ENCODE assay signal across 31 cellular contexts in genomic region chr5:73729329-73729728, GRCh38.
DNase-seq lines count a peak whose midpoint lies in the region; ATAC-seq and TF ChIP-seq lines count a peak whose summit lies in the region.
"Had no signal": no experiment of that assay in that cellular context is flagged by ENCODE, and none has a peak within 500 bp of the region (broad histone marks: within the 10 kb centered on the region; RNA-seq: fewer than 3 reads in every experiment).

No MANE protein-coding gene starts in this region.

- H3K27ac ChIP-seq in body of pancreas (peak overlapping the region; percentile 65 to 82 (median 80)), thyroid gland (peak overlapping the region; percentile 48 to 84 (median 68)), GM23248 (no peak overlapping the region), neural progenitor cell (no peak overlapping the region)
- H3K27ac ChIP-seq: colonic mucosa, skin epidermis, upper lobe of right lung had no signal

- intact Hi-C loops in body of pancreas (cut with DNase I) (no loop called here), thyroid gland (cut with DNase I) (no loop called here)
- intact Hi-C loops in activated naive CD4-positive, alpha-beta T cell treated with anti-CD3 and anti-CD28 coated beads for 36 hours (cut with micrococcal nuclease), result no loop called here

- 0 out of 2 replicates have a peak, but pooled peaks cover 4% of the 10 kb centered on the region for H4K20me1 ChIP-seq in GM23248 (ENCODE audit: insufficient read depth)
- no peaks in the 10 kb centered on the region for H4K20me1 ChIP-seq in neural progenitor cell (ENCODE audit: low read depth)

- peak; percentile 9 for DNase-seq in HuH-7.5 (ENCODE audit: low spot score)
- DNase-seq in body of pancreas, result peak; percentile 22 to 37 (median 32)
- DNase-seq in iris pigment epithelial cell (ENCODE audit: low read depth), result peak; percentile 62
- no peak for DNase-seq in thyroid gland
- DNase-seq in retina, result no peak
- no peak for DNase-seq in GM23248
- no peak for DNase-seq in neural progenitor cell (ENCODE audit: low spot score)
- DNase-seq in activated naive CD4-positive, alpha-beta T cell treated with anti-CD3 and anti-CD28 coated beads for 36 hours, result no peak
- DNase-seq: activated CD4-positive, alpha-beta T cell treated with anti-CD3 and anti-CD28 coated beads for 36 hours; activated CD8-positive, alpha-beta T cell treated with anti-CD3 and anti-CD28 coated beads for 36 hours; activated naive CD4-positive, alpha-beta T cell treated with anti-CD3 and anti-CD28 coated beads, Interleukin-2, amount 50 U/mL, for 16 hours; amygdala; colonic mucosa; DMS53; effector CD4-positive, alpha-beta T cell; GDM1; H9; head of caudate nucleus; MM.1S; NCI-H1105 treated with DMSO at 0.1 percent for 48 hours; NCI-H2029 treated with DMSO at 0.1 percent for 48 hours; NCI-H2227 treated with DMSO at 0.1 percent for 48 hours; NCI-H526 treated with DMSO at 0.1 percent for 48 hours; Right ventricle myocardium superior; stimulated activated naive CD4-positive, alpha-beta T cell; upper lobe of right lung had no signal

- no peak overlapping the region for H3K9ac ChIP-seq in GM23248
- no peak overlapping the region for H3K9ac ChIP-seq in neural progenitor cell

- peak in 4 of 7 experiments; percentile 34 to 47 (median 40) for TF ChIP-seq CTCF in body of pancreas (IDR thresholded peaks at IDR 0.05)
- peak in 1 of 6 experiments; percentile 17 for TF ChIP-seq CTCF in thyroid gland (IDR thresholded peaks at IDR 0.05)
- TF ChIP-seq CTCF in neural progenitor cell (IDR thresholded peaks at IDR 0.05), result no peak

- no peaks in the 10 kb centered on the region for H3K9me3 Mint-ChIP-seq in neural progenitor cell
- H3K9me3 Mint-ChIP-seq in activated naive CD4-positive, alpha-beta T cell treated with anti-CD3 and anti-CD28 coated beads for 36 hours, result no peaks in the 10 kb centered on the region
- H3K9me3 Mint-ChIP-seq: activated CD8-positive, alpha-beta T cell treated with anti-CD3 and anti-CD28 coated beads for 36 hours; natural killer cell treated with Interleukin-12 subunit alpha and Interleukin-12 subunit beta and Interleukin-15 and Interleukin-18, amount 100 ng/mL, for 72 hours; T-helper 2 cell treated with Interferon-gamma antibody and Interleukin-4, amounts not matched to agents 5 μg/mL and 100 μg/mL, for 36 hours had no signal

- H3K9me3 ChIP-seq in body of pancreas (no peaks in the 10 kb centered on the region), thyroid gland (no peaks in the 10 kb centered on the region), GM23248 (ENCODE audit: low read depth) (no peaks in the 10 kb centered on the region), neural progenitor cell (ENCODE audit: low read depth) (no peaks in the 10 kb centered on the region)
- H3K9me3 ChIP-seq: Caco-2, colonic mucosa, upper lobe of right lung had no signal

- no peaks in the 10 kb centered on the region for H3K36me3 ChIP-seq in body of pancreas (replicated peaks in 1 of 2; ENCODE audit: insufficient read depth in 1 of 2, low read depth in 2 of 2)
- H3K36me3 ChIP-seq in thyroid gland, result no peaks in the 10 kb centered on the region
- no peaks in the 10 kb centered on the region for H3K36me3 ChIP-seq in GM23248 (ENCODE audit: low read depth)
- no peaks in the 10 kb centered on the region for H3K36me3 ChIP-seq in neural progenitor cell
- H3K36me3 ChIP-seq: colonic mucosa, upper lobe of right lung had no signal

- H3K79me2 ChIP-seq in GM23248 (ENCODE audit: insufficient read depth) (peaks cover 5% of the 10 kb centered on the region; the same call in 1 of the 2 replicates), neural progenitor cell (ENCODE audit: low read depth) (no peaks in the 10 kb centered on the region)

- H3K4me1 ChIP-seq in body of pancreas (peaks cover 76% of the 10 kb centered on the region), thyroid gland (peaks cover 37 to 59% of the 10 kb centered on the region in 2 donors), GM23248 (ENCODE audit: insufficient read depth) (peaks cover 6% of the 10 kb centered on the region; the same call in 1 of the 2 replicates), neural progenitor cell (no peaks in the 10 kb centered on the region)
- H3K4me1 ChIP-seq: colonic mucosa had no signal

- H3K4me3 ChIP-seq in body of pancreas (no peak overlapping the region), thyroid gland (replicated peaks in 1 of 3) (no peak overlapping the region), GM23248 (no peak overlapping the region), neural progenitor cell (no peak overlapping the region)
- H3K4me3 ChIP-seq: colonic mucosa, skin epidermis, upper lobe of right lung had no signal

- no peaks in the 10 kb centered on the region for H3K9me2 ChIP-seq in GM23248 (ENCODE audit: insufficient read depth)

- no peaks in the 10 kb centered on the region for H3K27me3 ChIP-seq in body of pancreas
- no peaks in the 10 kb centered on the region for H3K27me3 ChIP-seq in thyroid gland
- H3K27me3 ChIP-seq in GM23248 (replicated peaks; ENCODE audit: insufficient read depth), result no peaks in the 10 kb centered on the region
- H3K27me3 ChIP-seq in neural progenitor cell, result no peaks in the 10 kb centered on the region
- H3K27me3 ChIP-seq: colonic mucosa, upper lobe of right lung had no signal

- no peaks in the 10 kb centered on the region for H3K4me1 Mint-ChIP-seq in neural progenitor cell
- H3K4me1 Mint-ChIP-seq in activated naive CD4-positive, alpha-beta T cell treated with anti-CD3 and anti-CD28 coated beads for 36 hours (ENCODE audit: low read depth), result no peaks in the 10 kb centered on the region
- H3K4me1 Mint-ChIP-seq: activated CD4-positive, alpha-beta T cell treated with anti-CD3 and anti-CD28 coated beads for 36 hours; CD14-positive monocyte; H9 had no signal

- CTCF ChIA-PET in activated naive CD4-positive, alpha-beta T cell treated with anti-CD3 and anti-CD28 coated beads for 36 hours (lab: Charles Lee), result no interaction called here

- H3K27me3 Mint-ChIP-seq in neural progenitor cell (ENCODE audit: insufficient read depth, low read depth), result peaks cover 2% of the 10 kb centered on the region
- H3K27me3 Mint-ChIP-seq in activated naive CD4-positive, alpha-beta T cell treated with anti-CD3 and anti-CD28 coated beads for 36 hours (ENCODE audit: low read depth), result peaks cover 16% of the 10 kb centered on the region
- H3K27me3 Mint-ChIP-seq: natural killer cell treated with Interleukin-12 subunit alpha and Interleukin-12 subunit beta and Interleukin-15 and Interleukin-18, amount 100 ng/mL, for 72 hours had no signal

- H3K4me2 ChIP-seq in GM23248 (ENCODE audit: unreplicated experiment), result no peak overlapping the region
- H3K4me2 ChIP-seq in neural progenitor cell, result no peak overlapping the region

- no peak overlapping the region for H2AFZ ChIP-seq in GM23248
- H2AFZ ChIP-seq in neural progenitor cell (replicated peaks), result no peak overlapping the region

- peak; percentile 67 for ATAC-seq in body of pancreas
- ATAC-seq: activated CD4-positive, alpha-beta T cell treated with anti-CD3 and anti-CD28 coated beads for 36 hours; activated CD8-positive, alpha-beta T cell treated with anti-CD3 and anti-CD28 coated beads for 36 hours; natural killer cell treated with Interleukin-12 subunit alpha and Interleukin-12 subunit beta and Interleukin-15 and Interleukin-18, amount 100 ng/mL, for 72 hours; upper lobe of right lung had no signal

- no peak overlapping the region for H3K27ac Mint-ChIP-seq in neural progenitor cell
- no peak overlapping the region for H3K27ac Mint-ChIP-seq in activated naive CD4-positive, alpha-beta T cell treated with anti-CD3 and anti-CD28 coated beads for 36 hours
- H3K27ac Mint-ChIP-seq: activated CD4-positive, alpha-beta T cell treated with anti-CD3 and anti-CD28 coated beads for 36 hours; activated CD8-positive, alpha-beta T cell treated with anti-CD3 and anti-CD28 coated beads for 36 hours; CD14-positive monocyte; H9; natural killer cell treated with Interleukin-12 subunit alpha and Interleukin-12 subunit beta and Interleukin-15 and Interleukin-18, amount 100 ng/mL, for 72 hours; T-helper 2 cell treated with Interferon-gamma antibody and Interleukin-4, amounts not matched to agents 5 μg/mL and 100 μg/mL, for 36 hours had no signal

- no peak for TF ChIP-seq POLR2A in body of pancreas (IDR thresholded peaks at IDR 0.05)
- TF ChIP-seq POLR2A in thyroid gland (IDR thresholded peaks at IDR 0.05), result no peak

- 27 to 36% methylated on average over 3 of the region's 3 CpGs for WGBS in body of pancreas, 2 donors
- 90 to 95% methylated on average over 3 of the region's 3 CpGs for WGBS in thyroid gland, 2 donors
- WGBS in GM23248 (ENCODE audit: low coverage in 1 of 2, low lambda C conversion rate in 2 of 2, missing lambda C conversion rate in 2 of 2), 2 experiments, result 87 to 90% methylated on average over 3 of the region's 3 CpGs

- no peaks in the 10 kb centered on the region for H3K36me3 Mint-ChIP-seq in neural progenitor cell
- no peaks in the 10 kb centered on the region for H3K36me3 Mint-ChIP-seq in activated naive CD4-positive, alpha-beta T cell treated with anti-CD3 and anti-CD28 coated beads for 36 hours (ENCODE audit: low read depth)
- H3K36me3 Mint-ChIP-seq: CD14-positive monocyte had no signal

- no peaks in the 10 kb centered on the region for H3F3A ChIP-seq in GM23248 (ENCODE audit: insufficient read depth)
- H3F3A ChIP-seq in neural progenitor cell (ENCODE audit: low read depth), result no peaks in the 10 kb centered on the region

- in situ Hi-C loops in GM23248 (cut with MboI), result no loop called here

- no peak overlapping the region for H3K4me3 Mint-ChIP-seq in neural progenitor cell
- no peak overlapping the region for H3K4me3 Mint-ChIP-seq in activated naive CD4-positive, alpha-beta T cell treated with anti-CD3 and anti-CD28 coated beads for 36 hours
- H3K4me3 Mint-ChIP-seq: activated CD4-positive, alpha-beta T cell treated with anti-CD3 and anti-CD28 coated beads for 36 hours; activated CD8-positive, alpha-beta T cell treated with anti-CD3 and anti-CD28 coated beads for 36 hours; CD14-positive monocyte; H9; natural killer cell treated with Interleukin-12 subunit alpha and Interleukin-12 subunit beta and Interleukin-15 and Interleukin-18, amount 100 ng/mL, for 72 hours; T-helper 2 cell treated with Interferon-gamma antibody and Interleukin-4, amounts not matched to agents 5 μg/mL and 100 μg/mL, for 36 hours had no signal

Comparison
In these comparisons a context has a peak if more than half of its experiments do, and no peak if none do; other contexts are left out.
1. DNase-seq: peak in HuH-7.5 (single experiment), body of pancreas (4 of 4) and iris pigment epithelial cell (single experiment); none in thyroid gland (0 of 2), retina (single experiment), GM23248 (single experiment), neural progenitor cell (single experiment) and activated naive CD4-positive, alpha-beta T cell treated with anti-CD3 and anti-CD28 coated beads for 36 hours (single experiment).
2. H3K27ac ChIP-seq: peak in body of pancreas (4 of 4) and thyroid gland (3 of 3); none in GM23248 (single experiment) and neural progenitor cell (single experiment).